36 cellular contexts compared by ENCODE assay signal in genomic region chrX:10750581-10750980, GRCh38.
"Had no signal": no experiment of that assay in that cellular context is flagged by ENCODE, and none has a peak within 500 bp of the region (broad histone marks: within the 10 kb centered on the region; RNA-seq: fewer than 3 reads in every experiment).

No MANE protein-coding gene starts in this region.

- DNase-seq: activated B cell treated with CpG ODN at 0.5 μM for 24 hours; activated CD4-positive, alpha-beta T cell treated with anti-CD3 and anti-CD28 coated beads for 48 hours; activated CD4-positive, alpha-beta T cell treated with anti-CD3 and anti-CD28 coated beads, Interleukin-2, amount 50 U/mL, for 1 hour; activated CD4-positive, alpha-beta T cell treated with anti-CD3 and anti-CD28 coated beads, Interleukin-2, amount 50 U/mL, for 48 hours; activated CD8-positive, alpha-beta memory T cell treated with anti-CD3 and anti-CD28 coated beads for 24 hours; activated CD8-positive, alpha-beta T cell treated with anti-CD3 and anti-CD28 coated beads for 36 hours; activated effector memory CD4-positive, alpha-beta T cell treated with Interleukin-2 at 50 U/mL for 16 hours; activated gamma-delta T cell treated with Interleukin-2 at 50 U/mL for 16 hours; activated naive CD4-positive, alpha-beta T cell treated with anti-CD3 and anti-CD28 coated beads, Interleukin-2, amount 50 U/mL, for 16 hours; activated naive CD4-positive, alpha-beta T cell treated with Interleukin-2 at 50 U/mL for 16 hours; activated T-cell treated with anti-CD3 and anti-CD28 coated beads, Interleukin-2, amount 50 U/mL, for 4 hours; amniotic stem cell; anterior cingulate cortex; body of pancreas; central memory CD4-positive, alpha-beta T cell; cerebellar nuclear complex; dorsolateral prefrontal cortex; effector memory CD8-positive, alpha-beta T cell; erythroblast; foreskin keratinocyte; gastrocnemius medialis; glutamatergic neuron; heart right ventricle; T-helper 1 cell; T-helper 17 cell; T1000; WERI-Rb-1 had no signal

- H3K4me1 ChIP-seq: body of pancreas, breast epithelium, foreskin keratinocyte, gastrocnemius medialis had no signal

- H3K27ac Mint-ChIP-seq: activated B cell treated with CpG ODN at 0.5 μM for 24 hours; activated CD8-positive, alpha-beta T cell treated with anti-CD3 and anti-CD28 coated beads for 36 hours; activated naive CD8-positive, alpha-beta T cell; activated T-helper 17 cell treated with anti-CD3 and anti-CD28 coated beads, Interleukin-2, amount 50 U/mL, for 72 hours; dendritic cell treated with granulocyte-macrophage colony-stimulating factor and Interleukin-4, amounts not matched to agents 40 ng/mL and 50 ng/mL, for 4 days; effector memory CD8-positive, alpha-beta T cell; T-helper 17 cell; T-helper 2 cell treated with Interferon-gamma antibody and Interleukin-4, amounts not matched to agents 5 μg/mL and 100 μg/mL, for 36 hours had no signal

- H3K4me3 ChIP-seq: body of pancreas, breast epithelium, cardiac muscle cell, coronary artery, dorsolateral prefrontal cortex, esophagus muscularis mucosa, gastrocnemius medialis, heart right ventricle had no signal

- H3K4me3 Mint-ChIP-seq: activated B cell treated with CpG ODN at 0.5 μM for 24 hours; activated CD8-positive, alpha-beta T cell treated with anti-CD3 and anti-CD28 coated beads for 36 hours; activated naive CD8-positive, alpha-beta T cell; activated T-cell treated with anti-CD3 and anti-CD28 coated beads, Interleukin-2, amount 50 U/mL, for 4 hours; activated T-helper 17 cell treated with anti-CD3 and anti-CD28 coated beads, Interleukin-2, amount 50 U/mL, for 72 hours; dendritic cell treated with granulocyte-macrophage colony-stimulating factor and Interleukin-4, amounts not matched to agents 40 ng/mL and 50 ng/mL, for 4 days; effector memory CD8-positive, alpha-beta T cell; T-helper 17 cell; T-helper 2 cell treated with Interferon-gamma antibody and Interleukin-4, amounts not matched to agents 5 μg/mL and 100 μg/mL, for 36 hours had no signal

- H3K36me3 ChIP-seq: breast epithelium, cardiac muscle cell, esophagus muscularis mucosa, gastrocnemius medialis, heart right ventricle, WERI-Rb-1 had no signal

- H3K9me3 ChIP-seq: body of pancreas, breast epithelium, esophagus muscularis mucosa, gastrocnemius medialis, heart right ventricle had no signal

- H3K9me3 Mint-ChIP-seq: activated B cell treated with CpG ODN at 0.5 μM for 24 hours; activated CD8-positive, alpha-beta T cell treated with anti-CD3 and anti-CD28 coated beads for 36 hours; activated T-helper 17 cell treated with anti-CD3 and anti-CD28 coated beads, Interleukin-2, amount 50 U/mL, for 72 hours; T-helper 2 cell treated with Interferon-gamma antibody and Interleukin-4, amounts not matched to agents 5 μg/mL and 100 μg/mL, for 36 hours had no signal

- ATAC-seq: activated CD4-positive, CD25-positive, alpha-beta regulatory T cell treated with anti-CD3 and anti-CD28 coated beads, Interleukin-2, amount 50 U/mL, for 24 hours; activated CD8-positive, alpha-beta T cell treated with anti-CD3 and anti-CD28 coated beads for 36 hours; activated T-cell treated with anti-CD3 and anti-CD28 coated beads, Interleukin-2, amount 50 U/mL, for 4 hours; activated T-helper 17 cell treated with anti-CD3 and anti-CD28 coated beads, Interleukin-2, amount 50 U/mL, for 72 hours; body of pancreas; effector memory CD8-positive, alpha-beta T cell; foreskin keratinocyte; gastrocnemius medialis; heart right ventricle; T-helper 17 cell had no signal

- H3K27me3 Mint-ChIP-seq: activated B cell treated with CpG ODN at 0.5 μM for 24 hours; activated CD8-positive, alpha-beta T cell treated with anti-CD3 and anti-CD28 coated beads for 36 hours; effector memory CD8-positive, alpha-beta T cell; T-helper 17 cell had no signal

- H3K27ac ChIP-seq: body of pancreas, breast epithelium, cardiac muscle cell, coronary artery, dorsolateral prefrontal cortex, esophagus muscularis mucosa, foreskin keratinocyte, gastrocnemius medialis, heart right ventricle, WERI-Rb-1 had no signal

- H3K4me1 Mint-ChIP-seq: activated B cell treated with CpG ODN at 0.5 μM for 24 hours; activated T-helper 17 cell treated with anti-CD3 and anti-CD28 coated beads, Interleukin-2, amount 50 U/mL, for 72 hours; T-helper 17 cell had no signal

- H3K27me3 ChIP-seq: body of pancreas, cardiac muscle cell, esophagus muscularis mucosa, foreskin keratinocyte, gastrocnemius medialis, heart right ventricle had no signal

- H3K36me3 Mint-ChIP-seq: activated naive CD8-positive, alpha-beta T cell had no signal
